ENCODE assay signal across 8 cellular contexts in the genomic region with DNA sequence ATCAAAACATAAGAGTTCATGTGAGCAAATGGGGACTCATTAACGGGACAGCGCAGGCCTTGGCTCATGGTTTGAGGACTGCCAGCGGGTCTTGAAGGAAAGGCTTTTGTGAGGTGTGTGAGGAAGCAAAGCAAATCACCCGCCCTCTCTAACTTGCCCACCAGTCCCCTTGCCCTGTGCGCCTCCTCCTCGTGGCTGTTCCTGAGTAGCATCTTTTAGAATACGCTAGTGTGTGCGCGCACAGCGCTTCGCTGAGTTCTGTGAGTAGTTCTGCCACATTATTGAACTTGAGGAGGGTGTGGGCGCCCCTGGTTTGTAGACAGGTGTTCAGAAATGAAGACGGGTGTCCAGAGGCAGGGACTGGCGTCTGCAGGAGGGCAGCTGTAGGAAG.
DNase-seq lines count a peak whose midpoint lies in the region; ATAC-seq and TF ChIP-seq lines count a peak whose summit lies in the region.
"Not testable (repeated sequence)": the region's sequence is repeated elsewhere in the genome, so short reads cannot be mapped to it uniquely, and the experiment has no call there.

No MANE protein-coding gene starts in this region.

- peak overlapping the region; percentile 11 for H3K4me3 Mint-ChIP-seq in CD8-positive, alpha-beta T cell

- peaks cover 35% of the 10 kb centered on the region for H3K79me2 ChIP-seq in mesendoderm (ENCODE audit: control insufficient read depth, insufficient read depth, low read length)

- H3K9me3 ChIP-seq in CD8-positive, alpha-beta T cell (ENCODE audit: low read length); prostate gland; transverse colon: not testable (repeated sequence)

- not testable (repeated sequence) for H3K27me3 Mint-ChIP-seq in CD8-positive, alpha-beta T cell (ENCODE audit: low read depth)

- not testable (repeated sequence) for DNase-seq in CD8-positive, alpha-beta T cell; prostate gland (ENCODE audit: low spot score); transverse colon
- peak; percentile 5 for DNase-seq in brain pericyte (ENCODE audit: low read depth, low spot score)
- DNase-seq in fibroblast of gingiva (ENCODE audit: low read depth): peak; percentile 13
- DNase-seq in mesendoderm: peak; percentile 75

- peak overlapping the region; percentile 98 for H3K56ac ChIP-seq in mesendoderm (ENCODE audit: low read length)

- CTCF ChIA-PET in CD8-positive, alpha-beta T cell (lab: Charles Lee): not testable (repeated sequence)

- H3K4ac ChIP-seq in mesendoderm (ENCODE audit: low read depth, low read length): peak overlapping the region; percentile 28

- not testable (repeated sequence) for ATAC-seq in CD8-positive, alpha-beta T cell
- peak; percentile 50 for ATAC-seq in SK-N-SH treated with all-trans-retinoic acid at 6 μM for 48 hours

- not testable (repeated sequence) for H4K8ac ChIP-seq in mesendoderm (ENCODE audit: low read depth, low read length)

- not testable (repeated sequence) for TF ChIP-seq EP300 in transverse colon (IDR thresholded peaks at IDR 0.05; ENCODE audit: low read depth)

- POLR2A ChIA-PET in CD8-positive, alpha-beta T cell (lab: Charles Lee): not testable (repeated sequence)

- not testable (repeated sequence) for H4K5ac ChIP-seq in mesendoderm (ENCODE audit: low read length)

- not testable (repeated sequence) for H3K27ac Mint-ChIP-seq in CD8-positive, alpha-beta T cell

- H3K4me1 ChIP-seq in CD8-positive, alpha-beta T cell (ENCODE audit: insufficient read depth, low read length): peaks cover 16% of the 10 kb centered on the region
- not testable (repeated sequence) for H3K4me1 ChIP-seq in mesendoderm (ENCODE audit: control insufficient read depth, low read depth, low read length); prostate gland (replicated peaks); transverse colon

- H3K27me3 ChIP-seq in CD8-positive, alpha-beta T cell (ENCODE audit: insufficient read depth, low read length); mesendoderm (ENCODE audit: insufficient read depth, low read length, poor library complexity); prostate gland (replicated peaks; ENCODE audit: insufficient read depth); transverse colon: not testable (repeated sequence)

- H3K9me3 Mint-ChIP-seq in CD8-positive, alpha-beta T cell: peaks cover 14% of the 10 kb centered on the region

- WGBS in mesendoderm (ENCODE audit: extremely low coverage, insufficient coverage, low lambda C conversion rate): no CpG with 5 or more reads among the region's 14 CpGs
- WGBS in prostate gland: 11% methylated on average over 11 of the region's 14 CpGs
- 58% methylated on average over 14 of the region's 14 CpGs; no CpG with 5 or more reads in 1 of the 2 donors for WGBS in transverse colon (ENCODE audit: low coverage in 1 of 2), 2 donors

- H2BK5ac ChIP-seq in mesendoderm (ENCODE audit: low read length): not testable (repeated sequence)

- H2BK120ac ChIP-seq in mesendoderm (ENCODE audit: low read depth, low read length): not testable (repeated sequence)

- H3K4me1 Mint-ChIP-seq in CD8-positive, alpha-beta T cell (ENCODE audit: low read depth): peaks cover 37% of the 10 kb centered on the region

- not testable (repeated sequence) for H3K36me3 ChIP-seq in CD8-positive, alpha-beta T cell (ENCODE audit: insufficient read depth, low read length); mesendoderm (ENCODE audit: control insufficient read depth, insufficient read depth, low read length); prostate gland; transverse colon

- TF ChIP-seq POLR2A in prostate gland (IDR thresholded peaks at IDR 0.05); transverse colon (IDR thresholded peaks at IDR 0.05): not testable (repeated sequence)

- intact Hi-C loops in CD8-positive, alpha-beta T cell (cut with DNase I, micrococcal nuclease); transverse colon (cut with DNase I; ENCODE audit: low total_unique reads): not testable (repeated sequence)
- intact Hi-C loops in prostate gland (cut with DNase I): loop anchor here (5.0 kb wide), 1 partner anchor 91 kb away; the partner anchor contains the start of gene ZNF718

- not testable (repeated sequence) for H3K23ac ChIP-seq in mesendoderm (ENCODE audit: low read length)

- not testable (repeated sequence) for TF ChIP-seq CTCF in CD8-positive, alpha-beta T cell (IDR thresholded peaks at IDR 0.05); prostate gland (IDR thresholded peaks at IDR 0.05); transverse colon (IDR thresholded peaks at IDR 0.05)

- peaks cover 16% of the 10 kb centered on the region for H3K79me1 ChIP-seq in mesendoderm (ENCODE audit: low read length)

- peak overlapping the region; percentile 3 for H3K4me2 ChIP-seq in mesendoderm (ENCODE audit: low read length)

- H3K9ac ChIP-seq in mesendoderm (ENCODE audit: low read length): peak overlapping the region; percentile 93

- H2BK15ac ChIP-seq in mesendoderm (replicated peaks; ENCODE audit: low read depth): not testable (repeated sequence)

- H3K18ac ChIP-seq in mesendoderm (ENCODE audit: low read length): peak overlapping the region; percentile 86

- in situ Hi-C loops in transverse colon (cut with MboI; ENCODE audit: low pct_ligation_motif_present in 1 of 4, low pct_unique_long_range_greater_than_20kb in 1 of 4, low sequenced_read_pairs in 3 of 4): not testable (repeated sequence)

- not testable (repeated sequence) for H3K4me3 ChIP-seq in CD8-positive, alpha-beta T cell (ENCODE audit: low read depth, low read length)
- H3K4me3 ChIP-seq in iPS-11a (ENCODE audit: low read depth, low read length) (peak overlapping the region; percentile 72), mesendoderm (ENCODE audit: low read length) (peak overlapping the region; percentile 89), prostate gland (peak overlapping the region; percentile 34 to 42), transverse colon (peak overlapping the region; percentile 41 to 56 (median 48))

- H3K36me3 Mint-ChIP-seq in CD8-positive, alpha-beta T cell: peaks cover 11% of the 10 kb centered on the region

- not testable (repeated sequence) for H3K27ac ChIP-seq in CD8-positive, alpha-beta T cell (ENCODE audit: low read depth, low read length); mesendoderm (ENCODE audit: low read depth, low read length)
- peak overlapping the region in 1 of 2 donors; percentile 65 for H3K27ac ChIP-seq in prostate gland
- H3K27ac ChIP-seq in transverse colon: peak overlapping the region; percentile 66 to 75 (median 70)

- not testable (repeated sequence) for H2AK5ac ChIP-seq in mesendoderm (ENCODE audit: low read length)
